ENCODE assay signal across 31 cellular contexts in the genomic region with DNA sequence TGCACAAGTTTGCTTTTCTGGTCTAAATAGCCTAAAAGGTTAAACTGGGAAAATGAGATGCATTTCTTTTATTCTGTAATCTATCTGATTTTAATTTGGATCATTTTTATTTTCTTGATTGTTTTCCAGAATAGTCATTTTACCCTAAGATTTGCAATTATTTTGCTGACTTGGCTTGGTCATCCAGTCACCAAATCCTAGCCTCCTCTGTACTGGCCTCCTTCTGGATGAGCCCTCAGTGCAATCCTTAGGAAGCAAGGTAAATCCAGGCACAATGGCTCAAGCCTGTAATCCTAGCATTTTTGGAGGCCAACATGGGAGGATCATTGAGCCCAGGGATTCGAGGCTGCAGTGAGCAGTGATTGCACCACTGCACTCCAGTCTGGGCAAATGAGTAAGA. TPM values are rescaled to one million over a fixed set of nuclear protein-coding genes. Genes with fewer than 3 reads are reported as not detected.
A peak's percentile ranks its signal among the peaks of the same experiment; 100 is the strongest.
DNase-seq lines count a peak whose midpoint lies in the region; FAIRE-seq and TF ChIP-seq lines count a peak whose summit lies in the region.
"Had no signal": no experiment of that assay in that cellular context is flagged by ENCODE, and none has a peak within 500 bp of the region (broad histone marks: within the 10 kb centered on the region; RNA-seq: fewer than 3 reads in every experiment).

No MANE protein-coding gene starts in this region.

- H3K9ac ChIP-seq in mucosa of rectum (ENCODE audit: low read depth in 1 of 2, low read length in 2 of 2) (peak overlapping the region in 1 of 2 donors; percentile 51), kidney (ENCODE audit: low read length in 2 of 2) (no peak overlapping the region)
- H3K9ac ChIP-seq: KMS-11 had no signal

- TF ChIP-seq CTCF in MCF 10A (IDR thresholded peaks at IDR 0.05; ENCODE audit: unreplicated experiment) (no peak), breast epithelium (IDR thresholded peaks at IDR 0.05) (no peak), brain microvascular endothelial cell (IDR thresholded peaks at IDR 0.05; ENCODE audit: low read depth, low read length, missing control alignments) (no peak), kidney (IDR thresholded peaks at IDR 0.05; ENCODE audit: borderline replicate concordance, extremely low read depth, insufficient read depth) (no peak)

- H3K4me3 ChIP-seq in breast epithelium (no peak overlapping the region), brain microvascular endothelial cell (ENCODE audit: low read depth, low read length) (no peak overlapping the region), mucosa of rectum (ENCODE audit: low read length in 2 of 2) (peak overlapping the region in 1 of 2 donors; percentile 35), kidney (ENCODE audit: low read length in 2 of 2) (no peak overlapping the region)
- H3K4me3 ChIP-seq: GM23338, heart left ventricle, psoas muscle, sigmoid colon, tibial nerve had no signal

- H3K27me3 ChIP-seq in breast epithelium (no peaks in the 10 kb centered on the region), brain microvascular endothelial cell (replicated peaks) (no peaks in the 10 kb centered on the region), mucosa of rectum (ENCODE audit: control insufficient read depth in 2 of 2, insufficient read depth in 2 of 2, low read length in 2 of 2) (no peaks in the 10 kb centered on the region)
- H3K27me3 ChIP-seq: sigmoid colon, tibial nerve had no signal

- H3K27ac Mint-ChIP-seq in MCF 10A (ENCODE audit: low read depth, unreplicated experiment) = peak overlapping the region; percentile 97
- H3K27ac Mint-ChIP-seq: activated naive CD8-positive, alpha-beta T cell; activated T-helper 2 cell treated with anti-CD3 and anti-CD28 coated beads, Interferon-gamma antibody, Interleukin-2, Interleukin-4, amounts not matched to agents 10 μg/mL and 5 μg/mL and 100 μg/mL, durations not matched to agents 14 hours and 24 hours and 36 hours; GM23338; natural killer cell; T-helper 2 cell treated with Interferon-gamma antibody and Interleukin-4, amounts not matched to agents 5 μg/mL and 100 μg/mL, for 36 hours had no signal

- H3K9me3 ChIP-seq in breast epithelium (no peaks in the 10 kb centered on the region), mucosa of rectum (ENCODE audit: control insufficient read depth in 2 of 2, low read length in 2 of 2) (no peaks in the 10 kb centered on the region), kidney (ENCODE audit: control insufficient read depth in 1 of 2, low read length in 2 of 2) (no peaks in the 10 kb centered on the region)
- H3K9me3 ChIP-seq: heart left ventricle, psoas muscle, sigmoid colon, tibial nerve had no signal

- H3K36me3 ChIP-seq in breast epithelium (no peaks in the 10 kb centered on the region), brain microvascular endothelial cell (replicated peaks) (no peaks in the 10 kb centered on the region), mucosa of rectum (ENCODE audit: control insufficient read depth in 2 of 2, insufficient read depth in 2 of 2, low read length in 2 of 2) (no peaks in the 10 kb centered on the region), kidney (ENCODE audit: control insufficient read depth in 1 of 2, insufficient read depth in 2 of 2, low read length in 2 of 2) (no peaks in the 10 kb centered on the region)
- H3K36me3 ChIP-seq: heart left ventricle, sigmoid colon, tibial nerve had no signal

- DNase-seq in MCF 10A (ENCODE audit: unreplicated experiment) = no peak
- no peak for DNase-seq in breast epithelium (ENCODE audit: low spot score in 2 of 2)
- no peak for DNase-seq in brain microvascular endothelial cell
- no peak for DNase-seq in activated T-cell treated with anti-CD3 and anti-CD28 coated beads, Interleukin-2, amount 50 U/mL, for 48 hours
- DNase-seq in DMS79 (lab: John Stamatoyannopoulos, UW) = no peak
- no peak for DNase-seq in kidney
- DNase-seq in RCC 7860 (ENCODE audit: low spot score) = no peak
- DNase-seq: activated CD4-positive, alpha-beta T cell treated with anti-CD3 and anti-CD28 coated beads for 1 hour; effector memory CD4-positive, alpha-beta T cell; heart left ventricle; islet precursor cell; natural killer cell; NCI-H1417 treated with DMSO at 0.1 percent for 48 hours; NCI-H2081; NCI-H2227 treated with DMSO at 0.1 percent for 48 hours; NCI-H526; NK-92 treated with Interleukin-12 subunit alpha and Interleukin-12 subunit beta, amount 100 ng/mL, for 24 hours; nucleus accumbens; psoas muscle; SIG-M5; stimulated activated CD4-positive, alpha-beta T cell treated with anti-CD3 and anti-CD28 coated beads, Interleukin-4, amount 100 ng/mL, for 4 hours had no signal

- no TSS peak for BruUV-seq in MCF 10A (replicated peaks; lab: Mats Ljungman, UMichigan)

- no peak for TF ChIP-seq POLR2A in breast epithelium (IDR thresholded peaks at IDR 0.05)

- in situ Hi-C loops in brain microvascular endothelial cell (cut with HindIII; ENCODE audit: low pct_ligation_motif_present, low sequenced_read_pairs) = no loop called here

- no peak for FAIRE-seq in kidney (lab: Jason Lieb, UNC)
- no peak for FAIRE-seq in RCC 7860 (lab: Jason Lieb, UNC)
- FAIRE-seq: HTR-8/SVneo had no signal

- CTCF ChIA-PET in MCF 10A (lab: Yijun Ruan, JAX) = interaction anchor here (1.0 to 8.1 kb wide), 4 partner anchors 36 to 158 kb away, joined by 3 to 148 read pairs (median 13); no protein-coding TSS in a partner anchor

- H3K9me3 Mint-ChIP-seq in MCF 10A (ENCODE audit: unreplicated experiment) = no peaks in the 10 kb centered on the region
- H3K9me3 Mint-ChIP-seq: activated T-helper 2 cell treated with anti-CD3 and anti-CD28 coated beads, Interferon-gamma antibody, Interleukin-2, Interleukin-4, amounts not matched to agents 10 μg/mL and 5 μg/mL and 100 μg/mL, durations not matched to agents 14 hours and 24 hours and 36 hours; GM23338; natural killer cell; T-helper 2 cell treated with Interferon-gamma antibody and Interleukin-4, amounts not matched to agents 5 μg/mL and 100 μg/mL, for 36 hours had no signal

- intact Hi-C loops in MCF 10A (cut with micrococcal nuclease) (loop anchor here (1.0 kb wide), 3 partner anchors 8 to 143 kb away; no protein-coding TSS in a partner anchor), breast epithelium (cut with DNase I; ENCODE audit: low total_unique reads) (no loop called here), kidney (cut with DNase I) (no loop called here)

- H3K4me1 Mint-ChIP-seq in MCF 10A (ENCODE audit: insufficient read depth, unreplicated experiment) = peaks cover 38% of the 10 kb centered on the region
- H3K4me1 Mint-ChIP-seq: GM23338, natural killer cell had no signal

- H3K27ac ChIP-seq in breast epithelium (no peak overlapping the region), brain microvascular endothelial cell (peak overlapping the region; percentile 80), mucosa of rectum (ENCODE audit: low read depth in 2 of 2, low read length in 2 of 2) (peak overlapping the region; percentile 72 to 83), kidney (ENCODE audit: low read depth in 2 of 2, low read length in 2 of 2) (no peak overlapping the region)
- H3K27ac ChIP-seq: 22Rv1, heart left ventricle, KMS-11, psoas muscle, sigmoid colon, tibial nerve had no signal

- no peaks in the 10 kb centered on the region for H3K36me3 Mint-ChIP-seq in MCF 10A (ENCODE audit: insufficient read depth, unreplicated experiment)
- H3K36me3 Mint-ChIP-seq: activated naive CD8-positive, alpha-beta T cell; natural killer cell had no signal

- POLR2A ChIA-PET in MCF 10A (lab: Yijun Ruan, JAX) = interaction anchor here (1.1 to 7.9 kb wide), 9 partner anchors 53 to 285 kb away, joined by 3 to 188 read pairs (median 9); partner anchors contain the start of gene AREG

- H3K4me1 ChIP-seq in breast epithelium (no peaks in the 10 kb centered on the region), mucosa of rectum (ENCODE audit: control insufficient read depth in 2 of 2, insufficient read depth in 2 of 2, low read length in 2 of 2) (peaks cover 8 to 18% of the 10 kb centered on the region in 2 donors), kidney (ENCODE audit: control insufficient read depth in 1 of 2, insufficient read depth in 1 of 2, low read depth in 1 of 2, low read length in 2 of 2) (no peaks in the 10 kb centered on the region)
- H3K4me1 ChIP-seq: heart left ventricle, psoas muscle, tibial nerve had no signal

- no peaks in the 10 kb centered on the region for H3K27me3 Mint-ChIP-seq in MCF 10A (ENCODE audit: insufficient read depth, unreplicated experiment)

- peak overlapping the region; percentile 71 for H3K4me3 Mint-ChIP-seq in MCF 10A (ENCODE audit: unreplicated experiment)
- H3K4me3 Mint-ChIP-seq: activated naive CD8-positive, alpha-beta T cell; GM23338; natural killer cell; T-helper 2 cell treated with Interferon-gamma antibody and Interleukin-4, amounts not matched to agents 5 μg/mL and 100 μg/mL, for 36 hours had no signal

RNA-seq across cellular contexts. Expression of gene EREG, which starts 9.2 kb away (rescaled TPM):
- total RNA-seq in MCF 10A (2022) (28.3 and 34.0 TPM in 2 replicates), breast epithelium (1 to 10 TPM in 2 of 3 donors, under 1 TPM in 1; 0.80 to 7.6 (median 3.3) TPM), kidney (0.44 TPM)
- polyA plus RNA-seq in kidney (ENCODE audit: insufficient read depth, low read depth, low replicate concordance) = not detected
- total RNA-seq: activated T-helper 2 cell treated with anti-CD3 and anti-CD28 coated beads, Interferon-gamma antibody, Interleukin-2, Interleukin-4, amounts not matched to agents 10 μg/mL and 5 μg/mL and 100 μg/mL, durations not matched to agents 14 hours and 24 hours and 36 hours; GM23338 had no signal
- polyA plus RNA-seq: GM23338 had no signal

Comparison
In these comparisons a context has a peak if more than half of its experiments do, and no peak if none do; other contexts are left out.
1. H3K27ac ChIP-seq: peak in brain microvascular endothelial cell (single experiment) and mucosa of rectum (2 of 2); none in breast epithelium (0 of 2) and kidney (0 of 2).